8 cellular contexts compared by ENCODE assay signal in the genomic region with DNA sequence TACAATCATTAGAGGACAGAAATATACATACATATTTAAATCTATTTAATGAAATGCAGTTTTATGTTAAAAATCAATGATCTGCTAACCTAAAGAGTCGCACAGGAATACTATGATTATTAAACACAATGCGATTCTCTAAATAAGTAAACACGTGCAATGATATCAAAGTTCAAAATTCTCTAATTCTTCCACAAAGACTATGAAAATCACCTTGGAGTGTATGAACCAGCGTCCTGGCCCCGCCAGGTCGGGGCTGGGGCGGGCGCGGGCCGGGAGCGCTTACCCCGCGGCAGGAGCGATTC. TPM values are rescaled to one million over a fixed set of nuclear protein-coding genes. Genes with fewer than 3 reads are reported as not detected.
DNase-seq lines count a peak whose midpoint lies in the region; ATAC-seq and TF ChIP-seq lines count a peak whose summit lies in the region.

No MANE protein-coding gene starts in this region.

- DNase-seq in activated CD4-positive, alpha-beta T cell treated with anti-CD3 and anti-CD28 coated beads for 36 hours: no peak
- no peak for DNase-seq in activated CD4-positive, alpha-beta T cell treated with anti-CD3 and anti-CD28 coated beads, Interleukin-2, amount 50 U/mL, for 1 hour
- DNase-seq in adipocyte (ENCODE audit: low read depth): no peak
- DNase-seq in left lung: no peak
- no peak for DNase-seq in testis
- DNase-seq in stimulated activated CD4-positive, alpha-beta T cell treated with anti-CD3 and anti-CD28 coated beads, Interleukin-12 subunit alpha, Interleukin-12 subunit beta, amount 100 ng/mL, for 4 hours: no peak
- DNase-seq in stimulated activated CD4-positive, alpha-beta T cell treated with anti-CD3 and anti-CD28 coated beads, Interleukin-15, amount 100 ng/mL, for 24 hours: no peak
- DNase-seq in GM10248 (ENCODE audit: extremely low spot score): no peak

- ATAC-seq in activated CD4-positive, alpha-beta T cell treated with anti-CD3 and anti-CD28 coated beads for 36 hours: no peak
- no peak for ATAC-seq in left lung

- intact Hi-C loops in activated CD4-positive, alpha-beta T cell treated with anti-CD3 and anti-CD28 coated beads for 36 hours (cut with DNase I, micrococcal nuclease): loop anchor here (1.0 to 10.0 kb wide), 7 partner anchors 26 to 1654 kb away; partner anchors contain the start of genes CD38 (in 2 of the 2), FBXL5 (in 2 of the 2), CPEB2 (in 1 of the 2) and TAPT1 (in 1 of the 2)
- intact Hi-C loops in left lung (cut with DNase I) (no loop called here), testis (cut with DNase I; ENCODE audit: low total_unique reads) (no loop called here)

- H3K9me3 ChIP-seq in adipocyte (ENCODE audit: control insufficient read depth, low read length) (no peaks in the 10 kb centered on the region), left lung (no peaks in the 10 kb centered on the region), testis (no peaks in the 10 kb centered on the region)

- H3K4me1 ChIP-seq in adipocyte (ENCODE audit: control insufficient read depth, insufficient read depth, low read length): peaks cover 39% of the 10 kb centered on the region
- H3K4me1 ChIP-seq in left lung: peaks cover 0 to 69% of the 10 kb centered on the region in 2 donors
- H3K4me1 ChIP-seq in testis: no peaks in the 10 kb centered on the region

- H3K27me3 ChIP-seq in adipocyte (replicated peaks; ENCODE audit: control insufficient read depth, insufficient read depth, low read length): no peaks in the 10 kb centered on the region
- H3K27me3 ChIP-seq in left lung: no peaks in the 10 kb centered on the region
- H3K27me3 ChIP-seq in testis: no peaks in the 10 kb centered on the region

- peak overlapping the region; percentile 98 for H3K4me3 Mint-ChIP-seq in activated CD4-positive, alpha-beta T cell treated with anti-CD3 and anti-CD28 coated beads for 36 hours

- CTCF ChIA-PET in activated CD4-positive, alpha-beta T cell treated with anti-CD3 and anti-CD28 coated beads for 36 hours (lab: Charles Lee): interaction anchor here (1.0 to 2.4 kb wide), 5 partner anchors 8 to 124 kb away, joined by 3 to 11 read pairs (median 5); partner anchors contain the start of gene FBXL5
- CTCF ChIA-PET in GM10248 (lab: Yijun Ruan, JAX): interaction anchor here (1.2 kb wide), 1 partner anchor 17 kb away, joined by 4 read pairs; no protein-coding TSS in a partner anchor

- H3K9ac ChIP-seq in adipocyte (ENCODE audit: low read length): peak overlapping the region; percentile 97

- peaks cover 22% of the 10 kb centered on the region for H3K36me3 Mint-ChIP-seq in activated CD4-positive, alpha-beta T cell treated with anti-CD3 and anti-CD28 coated beads for 36 hours (ENCODE audit: low read depth)

- no peaks in the 10 kb centered on the region for H3K9me3 Mint-ChIP-seq in activated CD4-positive, alpha-beta T cell treated with anti-CD3 and anti-CD28 coated beads for 36 hours (ENCODE audit: low read depth)

- no peak for TF ChIP-seq POLR2A in testis (IDR thresholded peaks at IDR 0.05)

- WGBS in testis, 2 donors: 0% methylated on average over 14 of the region's 14 CpGs

- no peaks in the 10 kb centered on the region for H3K27me3 Mint-ChIP-seq in activated CD4-positive, alpha-beta T cell treated with anti-CD3 and anti-CD28 coated beads for 36 hours

- TF ChIP-seq CTCF in left lung (IDR thresholded peaks at IDR 0.05): no peak
- TF ChIP-seq CTCF in testis (IDR thresholded peaks at IDR 0.05): no peak
- TF ChIP-seq CTCF in GM10248 (IDR thresholded peaks at IDR 0.05; ENCODE audit: control extremely low read depth, extremely low read depth, low read depth, missing control alignments): no peak

- POLR2A ChIA-PET in activated CD4-positive, alpha-beta T cell treated with anti-CD3 and anti-CD28 coated beads for 36 hours (lab: Charles Lee): interaction anchor here (0.5 to 0.7 kb wide), 4 partner anchors 21 to 264 kb away, joined by 5 to 8 read pairs (median 6); no protein-coding TSS in a partner anchor
- POLR2A ChIA-PET in GM10248 (lab: Yijun Ruan, JAX): interaction anchor here (0.6 to 1.1 kb wide), 2 partner anchors 8 to 56 kb away, joined by 3 to 6 read pairs; no protein-coding TSS in a partner anchor

- H3K36me3 ChIP-seq in adipocyte (ENCODE audit: control insufficient read depth, insufficient read depth, low read length, severe bottlenecking): peaks cover 3% of the 10 kb centered on the region
- H3K36me3 ChIP-seq in left lung: no peaks in the 10 kb centered on the region
- H3K36me3 ChIP-seq in testis (ENCODE audit: low read depth, missing control alignments): no peaks in the 10 kb centered on the region

- H3K27ac ChIP-seq in left lung: peak overlapping the region; percentile 51 to 95
- H3K27ac ChIP-seq in testis: peak overlapping the region in 1 of 2 donors; percentile 90

- peak overlapping the region; percentile 96 for H3K27ac Mint-ChIP-seq in activated CD4-positive, alpha-beta T cell treated with anti-CD3 and anti-CD28 coated beads for 36 hours

- H3K4me3 ChIP-seq in adipocyte (ENCODE audit: low read length): peak overlapping the region; percentile 89
- H3K4me3 ChIP-seq in left lung: peak overlapping the region; percentile 72 to 75
- peak overlapping the region; percentile 77 to 79 for H3K4me3 ChIP-seq in testis

- H3K4me1 Mint-ChIP-seq in activated CD4-positive, alpha-beta T cell treated with anti-CD3 and anti-CD28 coated beads for 36 hours: peaks cover 39% of the 10 kb centered on the region

RNA-seq across cellular contexts. Expression of gene FAM200B, which starts 0.6 kb away (rescaled TPM):
- total RNA-seq in activated CD4-positive, alpha-beta T cell treated with anti-CD3 and anti-CD28 coated beads for 36 hours: 10 to 100 TPM in 1 of 2 experiments, 1 to 10 TPM in 1; 9.8 to 13.3 TPM
- 10 to 100 TPM; 25.8 to 27.6 TPM for total RNA-seq in left lung
- 10 to 100 TPM; 41.8 to 48.9 TPM for total RNA-seq in testis
- polyA plus RNA-seq in testis (ENCODE audit: insufficient read depth, low read depth, low replicate concordance): 75.2 TPM

RNA-seq across cellular contexts. Expression of gene BST1, which starts 21.8 kb away (rescaled TPM):
- total RNA-seq in activated CD4-positive, alpha-beta T cell treated with anti-CD3 and anti-CD28 coated beads for 36 hours: under 1 TPM; 0.47 to 0.66 TPM
- total RNA-seq in left lung (10 to 100 TPM in 1 of 2 donors, 1 to 10 TPM in 1; 9.0 to 20.8 TPM), testis (1 to 10 TPM; 1.1 to 1.6 TPM)
- 6.9 TPM for polyA plus RNA-seq in testis (ENCODE audit: insufficient read depth, low read depth, low replicate concordance)

RNA-seq across cellular contexts. Expression of gene FBXL5, which starts 25.9 kb away (rescaled TPM):
- total RNA-seq in activated CD4-positive, alpha-beta T cell treated with anti-CD3 and anti-CD28 coated beads for 36 hours: 10 to 100 TPM; 20.1 to 29.1 TPM
- total RNA-seq in left lung: 100 to 1,000 TPM in 1 of 2 donors, 10 to 100 TPM in 1; 95.3 to 121 TPM
- total RNA-seq in testis: 100 to 1,000 TPM; 149 to 153 TPM
- polyA plus RNA-seq in testis (ENCODE audit: insufficient read depth, low read depth, low replicate concordance): 162 TPM

Comparison
In these comparisons a context has a peak if more than half of its experiments do, and no peak if none do; other contexts are left out.
1. intact Hi-C loops: an anchor here in activated CD4-positive, alpha-beta T cell treated with anti-CD3 and anti-CD28 coated beads for 36 hours (1.0 to 10.0 kb wide); none called in left lung and testis.